ENCODE assay signal across 9 cellular contexts in genomic region chr1:54297596-54298283, GRCh38.
DNase-seq lines count a peak whose midpoint lies in the region; ATAC-seq and TF ChIP-seq lines count a peak whose summit lies in the region.
"Had no signal": no experiment of that assay in that cellular context is flagged by ENCODE, and none has a peak within 500 bp of the region (broad histone marks: within the 10 kb centered on the region; RNA-seq: fewer than 3 reads in every experiment).

No MANE protein-coding gene starts in this region.

- H3K27me3 ChIP-seq in heart right ventricle, result no peaks in the 10 kb centered on the region
- no peaks in the 10 kb centered on the region for H3K27me3 ChIP-seq in muscle layer of duodenum (ENCODE audit: low read depth, low read length)
- no peaks in the 10 kb centered on the region for H3K27me3 ChIP-seq in uterus

- DNase-seq in heart right ventricle (no peak), cardiac septum (ENCODE audit: low spot score) (no peak), coronary artery (ENCODE audit: low spot score) (no peak), uterus (no peak), HuH-7 (ENCODE audit: low spot score) (no peak), EL (no peak)
- DNase-seq in central memory CD4-positive, alpha-beta T cell, result no peak
- DNase-seq: NCI-H1048 had no signal

- 75 to 81% methylated on average over 6 of the region's 6 CpGs for WGBS in heart right ventricle, 2 donors

- intact Hi-C loops in heart right ventricle (cut with DNase I) (no loop called here), cardiac septum (cut with DNase I) (no loop called here), uterus (cut with DNase I; ENCODE audit: low total_unique reads) (no loop called here)

- H3K27ac ChIP-seq in heart right ventricle (peak overlapping the region; percentile 1 to 74 (median 46)), coronary artery (peak overlapping the region; percentile 91 to 96), muscle layer of duodenum (ENCODE audit: low read length) (peak overlapping the region; percentile 41), uterus (peak overlapping the region; percentile 71 to 72)

- TF ChIP-seq POLR2A in uterus (IDR thresholded peaks at IDR 0.05), result no peak

- H3K4me3 ChIP-seq in heart right ventricle (no peak overlapping the region), coronary artery (no peak overlapping the region), muscle layer of duodenum (ENCODE audit: low read depth in 1 of 2, low read length in 2 of 2) (no peak overlapping the region), uterus (no peak overlapping the region)

- ATAC-seq in heart right ventricle, result peak in 1 of 8 donors; percentile 2

- H3K36me3 ChIP-seq in heart right ventricle (no peaks in the 10 kb centered on the region), muscle layer of duodenum (ENCODE audit: control insufficient read depth in 1 of 2, insufficient read depth in 2 of 2, low read length in 2 of 2) (no peaks in the 10 kb centered on the region), uterus (no peaks in the 10 kb centered on the region)

- H3K4me1 ChIP-seq in heart right ventricle, result peaks cover 24 to 76% (median 52%) of the 10 kb centered on the region in 9 donors
- peaks cover 21 to 52% of the 10 kb centered on the region in 2 donors for H3K4me1 ChIP-seq in muscle layer of duodenum (ENCODE audit: control insufficient read depth in 1 of 2, insufficient read depth in 2 of 2, low read length in 2 of 2)
- peaks cover 0 to 12% of the 10 kb centered on the region in 2 donors for H3K4me1 ChIP-seq in uterus

- TF ChIP-seq CTCF in heart right ventricle (IDR thresholded peaks at IDR 0.05) (no peak), coronary artery (IDR thresholded peaks at IDR 0.05) (no peak), uterus (IDR thresholded peaks at IDR 0.05) (no peak)

- H3K9me3 ChIP-seq in heart right ventricle (no peaks in the 10 kb centered on the region), muscle layer of duodenum (ENCODE audit: control insufficient read depth in 1 of 2, low read length in 2 of 2) (no peaks in the 10 kb centered on the region), uterus (no peaks in the 10 kb centered on the region)

Comparison
In these comparisons a context has a peak if more than half of its experiments do, and no peak if none do; other contexts are left out.
1. H3K27ac ChIP-seq: peak in every context shown above with its lines; median percentile 94 in coronary artery; 72 in uterus; 46 in heart right ventricle; 41 in muscle layer of duodenum.